1 cellular context compared by ENCODE assay signal in genomic region chr2:159868598-159869159, GRCh38. TPM values are rescaled to one million over a fixed set of nuclear protein-coding genes. Genes with fewer than 3 reads are reported as not detected.
"Had no signal": no experiment of that assay in that cellular context is flagged by ENCODE, and none has a peak within 500 bp of the region (broad histone marks: within the 10 kb centered on the region; RNA-seq: fewer than 3 reads in every experiment).

No MANE protein-coding gene starts in this region.

RNA-seq across cellular contexts. Expression of gene LY75, which starts 35.9 kb away (rescaled TPM):
- total RNA-seq: IMR-90 had no signal
- polyA plus RNA-seq: IMR-90 had no signal
